9 cellular contexts compared by ENCODE assay signal in genomic region chr10:79072041-79072441, GRCh38. TPM values are rescaled to one million over a fixed set of nuclear protein-coding genes. Genes with fewer than 3 reads are reported as not detected.
DNase-seq lines count a peak whose midpoint lies in the region; ATAC-seq and TF ChIP-seq lines count a peak whose summit lies in the region.
"Had no signal": no experiment of that assay in that cellular context is flagged by ENCODE, and none has a peak within 500 bp of the region (broad histone marks: within the 10 kb centered on the region; RNA-seq: fewer than 3 reads in every experiment).

No MANE protein-coding gene starts in this region.

- peak overlapping the region; percentile 23 to 95 (median 85) for H3K4me3 Mint-ChIP-seq in naive thymus-derived CD4-positive, alpha-beta T cell

- ATAC-seq in heart left ventricle, result no peak
- ATAC-seq in Right ventricle myocardium superior (ENCODE audit: poor library complexity), result no peak
- no peak for ATAC-seq in naive thymus-derived CD4-positive, alpha-beta T cell
- ATAC-seq in GM19035 (IDR thresholded peaks at IDR 0.05; ENCODE audit: unreplicated experiment), result no peak

- H3K4me1 ChIP-seq in heart left ventricle (peaks cover 16 to 73% (median 63%) of the 10 kb centered on the region in 12 donors), duodenal mucosa (ENCODE audit: control insufficient read depth in 1 of 2, insufficient read depth in 2 of 2, low read length in 2 of 2) (peaks cover 52 to 69% of the 10 kb centered on the region in 2 donors), uterus (peaks cover 15 to 42% of the 10 kb centered on the region in 2 donors)
- peaks cover 0 to 6% of the 10 kb centered on the region in 2 donors for H3K4me1 ChIP-seq in naive thymus-derived CD4-positive, alpha-beta T cell (ENCODE audit: control insufficient read depth in 2 of 2, insufficient read depth in 2 of 2, low read length in 2 of 2)

- peaks cover 16 to 54% (median 40%) of the 10 kb centered on the region in 7 donors for H3K4me1 Mint-ChIP-seq in naive thymus-derived CD4-positive, alpha-beta T cell

- H3K36me3 Mint-ChIP-seq in naive thymus-derived CD4-positive, alpha-beta T cell, result no peaks in the 10 kb centered on the region
- H3K36me3 Mint-ChIP-seq: IgD-negative memory B cell had no signal

- no peak for TF ChIP-seq CTCF in heart left ventricle (IDR thresholded peaks at IDR 0.05)
- no peak for TF ChIP-seq CTCF in uterus (IDR thresholded peaks at IDR 0.05)

- H3K36me3 ChIP-seq in heart left ventricle (no peaks in the 10 kb centered on the region), duodenal mucosa (ENCODE audit: control insufficient read depth in 1 of 2, insufficient read depth in 2 of 2, low read length in 2 of 2) (no peaks in the 10 kb centered on the region), uterus (no peaks in the 10 kb centered on the region)
- no peaks in the 10 kb centered on the region for H3K36me3 ChIP-seq in naive thymus-derived CD4-positive, alpha-beta T cell (ENCODE audit: control insufficient read depth in 2 of 3, insufficient read depth in 3 of 3, low read length in 3 of 3)

- H3K27me3 ChIP-seq in heart left ventricle (no peaks in the 10 kb centered on the region), duodenal mucosa (ENCODE audit: control insufficient read depth in 1 of 2, insufficient read depth in 2 of 2, low read length in 2 of 2) (no peaks in the 10 kb centered on the region), uterus (peaks cover 0 to 2% of the 10 kb centered on the region in 2 donors)
- H3K27me3 ChIP-seq in naive thymus-derived CD4-positive, alpha-beta T cell (ENCODE audit: control insufficient read depth in 2 of 2, insufficient read depth in 2 of 2, low read length in 2 of 2), result no peaks in the 10 kb centered on the region

- peaks cover 0 to 25% (median 0%) of the 10 kb centered on the region in 5 donors for H3K27me3 Mint-ChIP-seq in naive thymus-derived CD4-positive, alpha-beta T cell

- peak overlapping the region in 4 of 9 donors; percentile 28 to 61 (median 48) for H3K27ac Mint-ChIP-seq in naive thymus-derived CD4-positive, alpha-beta T cell
- H3K27ac Mint-ChIP-seq: IgD-negative memory B cell had no signal

- POLR2A ChIA-PET in naive thymus-derived CD4-positive, alpha-beta T cell (lab: Charles Lee), result no interaction called here

- intact Hi-C loops in heart left ventricle (cut with DNase I), result loop anchor here in 8 of 10 donors (5.0 to 10.0 kb wide), 10 partner anchors 35 to 1040 kb away; partner anchors contain the start of gene RPS24 (in 1 of the 8)
- intact Hi-C loops in Right ventricle myocardium superior (cut with DNase I), result loop anchor here (5.0 kb wide), 1 partner anchor 75 kb away; no protein-coding TSS in a partner anchor
- intact Hi-C loops in naive thymus-derived CD4-positive, alpha-beta T cell (cut with micrococcal nuclease), result no loop called here
- intact Hi-C loops in uterus (cut with DNase I; ENCODE audit: low total_unique reads), result loop anchor here (5.0 kb wide), 1 partner anchor 115 kb away; no protein-coding TSS in a partner anchor

- H3K27ac ChIP-seq in heart left ventricle (peak overlapping the region; percentile 95 to 100 (median 98)), duodenal mucosa (ENCODE audit: low read depth, low read length) (peak overlapping the region; percentile 37), uterus (peak overlapping the region; percentile 94 to 96)
- no peak overlapping the region for H3K27ac ChIP-seq in naive thymus-derived CD4-positive, alpha-beta T cell (ENCODE audit: low read depth, low read length)

- DNase-seq in heart left ventricle (no peak), Right ventricle myocardium superior (no peak), uterus (no peak)
- no peak for DNase-seq in naive thymus-derived CD4-positive, alpha-beta T cell
- DNase-seq in activated naive CD4-positive, alpha-beta T cell treated with Interleukin-2 at 50 U/mL for 16 hours, result no peak
- no peak for DNase-seq in activated T-cell treated with anti-CD3 and anti-CD28 coated beads, Interleukin-2, amount 50 U/mL, for 48 hours

- no peaks in the 10 kb centered on the region for H3K9me3 Mint-ChIP-seq in naive thymus-derived CD4-positive, alpha-beta T cell
- H3K9me3 Mint-ChIP-seq: IgD-negative memory B cell had no signal

- no peak for TF ChIP-seq POLR2A in heart left ventricle (IDR thresholded peaks at IDR 0.05)
- no peak for TF ChIP-seq POLR2A in uterus (IDR thresholded peaks at IDR 0.05)

- CTCF ChIA-PET in naive thymus-derived CD4-positive, alpha-beta T cell (lab: Charles Lee), result no interaction called here

- H3K9me3 ChIP-seq in heart left ventricle (no peaks in the 10 kb centered on the region), duodenal mucosa (ENCODE audit: control insufficient read depth in 1 of 2, low read length in 2 of 2) (no peaks in the 10 kb centered on the region), uterus (no peaks in the 10 kb centered on the region)
- no peaks in the 10 kb centered on the region for H3K9me3 ChIP-seq in naive thymus-derived CD4-positive, alpha-beta T cell (ENCODE audit: control insufficient read depth in 2 of 3, low read length in 3 of 3)

- peak overlapping the region; percentile 27 to 69 for H3K9ac ChIP-seq in duodenal mucosa (ENCODE audit: low read depth in 1 of 2, low read length in 2 of 2)

- peak overlapping the region in 10 of 12 donors; percentile 76 to 99 (median 91) for H3K4me3 ChIP-seq in heart left ventricle
- H3K4me3 ChIP-seq in duodenal mucosa (ENCODE audit: low read depth in 1 of 2, low read length in 2 of 2), result peak overlapping the region; percentile 8 to 83
- no peak overlapping the region for H3K4me3 ChIP-seq in naive thymus-derived CD4-positive, alpha-beta T cell (ENCODE audit: low read length)
- peak overlapping the region; percentile 75 to 86 for H3K4me3 ChIP-seq in uterus

- 40 to 57% (median 50%) methylated on average over 8 of the region's 8 CpGs for WGBS in heart left ventricle, 4 donors

RNA-seq across cellular contexts. Expression of gene ZMIZ1, which starts 3.3 kb away (rescaled TPM):
- 10 to 100 TPM; 39.8 to 75.4 (median 50.5) TPM for total RNA-seq in heart left ventricle
- 10 to 100 TPM; 19.7 to 45.7 TPM for polyA plus RNA-seq in heart left ventricle
- 44.8 TPM for total RNA-seq in Right ventricle myocardium superior
- 10 to 100 TPM; 13.5 to 57.2 (median 24.5) TPM for total RNA-seq in naive thymus-derived CD4-positive, alpha-beta T cell
- 1 to 10 TPM; 1.8 to 4.2 TPM for polyA plus RNA-seq in naive thymus-derived CD4-positive, alpha-beta T cell
- 100 to 1,000 TPM in 1 of 4 donors, 10 to 100 TPM in 3; 18.7 to 188 (median 36.7) TPM for total RNA-seq in uterus

Comparison
In these comparisons a context has a peak if more than half of its experiments do, and no peak if none do; other contexts are left out.
1. intact Hi-C loops: an anchor here in heart left ventricle (5.0 to 10.0 kb wide), Right ventricle myocardium superior (5.0 kb wide) and uterus (5.0 kb wide); none called in naive thymus-derived CD4-positive, alpha-beta T cell.